ENCODE assay signal across 26 cellular contexts in genomic region chr4:173189117-173189693, GRCh38. TPM values are rescaled to one million over a fixed set of nuclear protein-coding genes. Genes with fewer than 3 reads are reported as not detected.
DNase-seq lines count a peak whose midpoint lies in the region; ATAC-seq, FAIRE-seq and TF ChIP-seq lines count a peak whose summit lies in the region.
"Had no signal": no experiment of that assay in that cellular context is flagged by ENCODE, and none has a peak within 500 bp of the region (broad histone marks: within the 10 kb centered on the region; RNA-seq: fewer than 3 reads in every experiment).

No MANE protein-coding gene starts in this region.

- H4K91ac ChIP-seq in mesenchymal stem cell (ENCODE audit: low read length): no peak overlapping the region

- H3K9ac ChIP-seq in mesenchymal stem cell (ENCODE audit: low read length) (no peak overlapping the region), MM.1S (ENCODE audit: low read length) (no peak overlapping the region)

- no peaks in the 10 kb centered on the region for H3K79me1 ChIP-seq in mesenchymal stem cell (replicated peaks; ENCODE audit: low read length, poor library complexity, severe bottlenecking)

- H2AFZ ChIP-seq in mesenchymal stem cell (ENCODE audit: low read depth, low read length) (no peak overlapping the region), MM.1S (ENCODE audit: low read length) (no peak overlapping the region)

- FAIRE-seq in bronchial epithelial cell (lab: Jason Lieb, UNC) (no peak), H54 (lab: Jason Lieb, UNC) (no peak)
- FAIRE-seq: frontal cortex had no signal

- no peak overlapping the region for H2BK120ac ChIP-seq in mesenchymal stem cell (ENCODE audit: low read depth, low read length)

- no peak overlapping the region for H3K23ac ChIP-seq in mesenchymal stem cell (ENCODE audit: low read length in 2 of 2)

- H3K27me3 ChIP-seq in RWPE2 (ENCODE audit: insufficient read depth, poor library complexity, severe bottlenecking) (no peaks in the 10 kb centered on the region), bronchial epithelial cell (ENCODE audit: control insufficient read depth, insufficient read depth, low read length) (no peaks in the 10 kb centered on the region), mesenchymal stem cell (ENCODE audit: control insufficient read depth in 1 of 2, insufficient read depth in 1 of 2, low read length in 2 of 2) (no peaks in the 10 kb centered on the region), MM.1S (replicated peaks; ENCODE audit: insufficient read depth, low read length) (no peaks in the 10 kb centered on the region)
- H3K27me3 ChIP-seq: tibial nerve had no signal

- no peak overlapping the region for H2BK15ac ChIP-seq in mesenchymal stem cell (ENCODE audit: low read depth, poor library complexity, severe bottlenecking)

- H3K4me3 ChIP-seq in RWPE2 (ENCODE audit: severe bottlenecking) (no peak overlapping the region), bronchial epithelial cell (ENCODE audit: low read depth, low read length) (no peak overlapping the region), mesenchymal stem cell (ENCODE audit: insufficient read depth in 1 of 2, low read depth in 1 of 2, low read length in 2 of 2) (no peak overlapping the region), MM.1S (ENCODE audit: low read length) (no peak overlapping the region)
- H3K4me3 ChIP-seq: left ventricle myocardium inferior, skin epidermis, tibial nerve had no signal

- no peaks in the 10 kb centered on the region for H3F3A ChIP-seq in MM.1S (ENCODE audit: insufficient read depth, low read length)

- no peak overlapping the region for H4K8ac ChIP-seq in mesenchymal stem cell (ENCODE audit: low read length)

- H3K4me2 ChIP-seq in mesenchymal stem cell (ENCODE audit: low read length, poor library complexity, severe bottlenecking) (no peak overlapping the region), MM.1S (ENCODE audit: low read depth, low read length) (no peak overlapping the region)

- no CpG with 5 or more reads among the region's 4 CpGs for WGBS in mesenchymal stem cell

- ATAC-seq in RWPE2 (ENCODE audit: low read depth): peak; percentile 31; the same call in 1 of the 3 replicates
- ATAC-seq: CD8-positive, alpha-beta T cell; naive thymus-derived CD8-positive, alpha-beta T cell had no signal

- H2AK5ac ChIP-seq in mesenchymal stem cell (ENCODE audit: low read length, severe bottlenecking): peak overlapping the region; percentile 29

- no peak for TF ChIP-seq POLR2A in H54 (IDR thresholded peaks at IDR 0.05; ENCODE audit: low read depth, low read length)

- H2BK5ac ChIP-seq in mesenchymal stem cell (ENCODE audit: low read depth, low read length, poor library complexity, severe bottlenecking): no peak overlapping the region

- H3K27ac ChIP-seq in RWPE2 (ENCODE audit: poor library complexity, severe bottlenecking) (no peak overlapping the region), mesenchymal stem cell (ENCODE audit: low read length, poor library complexity, severe bottlenecking) (no peak overlapping the region), MM.1S (ENCODE audit: low read length) (no peak overlapping the region)
- H3K27ac ChIP-seq: left ventricle myocardium inferior, skin epidermis, tibial nerve had no signal

- H2BK12ac ChIP-seq in mesenchymal stem cell (ENCODE audit: low read length in 2 of 2): no peak overlapping the region

- DNase-seq in EH (ENCODE audit: low read depth) (peak; percentile 63), RWPE2 (ENCODE audit: low spot score) (no peak), bronchial epithelial cell (ENCODE audit: low read depth) (peak; percentile 73), mesenchymal stem cell (peak; percentile 23), T-helper 2 cell (no peak), kidney glomerular epithelial cell (lab: John Stamatoyannopoulos, UW) (no peak), MM.1S (no peak), H54 (ENCODE audit: insufficient read length, low spot score) (no peak)
- DNase-seq: activated CD4-positive, alpha-beta memory T cell treated with anti-CD3 and anti-CD28 coated beads, Interleukin-2, amount 10 ng/mL, durations not matched to agents 7 days and 5 days; activated naive CD4-positive, alpha-beta T cell; activated T-cell treated with anti-CD3 and anti-CD28 coated beads for 4 hours; amygdala; CD8-positive, alpha-beta T cell; cerebellar nuclear complex; DMS153; GF-D8; H7; left ventricle myocardium inferior; naive thymus-derived CD8-positive, alpha-beta T cell; NCI-H2081 treated with DMSO at 0.1 percent for 48 hours; NCI-H446; NCI-H82; Right ventricle myocardium superior had no signal

- no peaks in the 10 kb centered on the region for H4K20me1 ChIP-seq in MM.1S (ENCODE audit: insufficient read depth, low read length)

- H3K9me2 ChIP-seq in MM.1S (replicated peaks; ENCODE audit: insufficient read depth, low read length): no peaks in the 10 kb centered on the region

- H3K18ac ChIP-seq in mesenchymal stem cell (ENCODE audit: low read depth in 1 of 2, low read length in 2 of 2): no peak overlapping the region

- H3K4me1 ChIP-seq in RWPE2 (ENCODE audit: insufficient read depth, poor library complexity, severe bottlenecking) (peaks cover 25% of the 10 kb centered on the region), mesenchymal stem cell (ENCODE audit: control insufficient read depth, insufficient read depth, low read depth, low read length) (peaks cover 8% of the 10 kb centered on the region), MM.1S (ENCODE audit: low read length) (peaks cover 9% of the 10 kb centered on the region; the same call in 1 of the 2 replicates)

- no peak overlapping the region for H3K4ac ChIP-seq in mesenchymal stem cell (ENCODE audit: low read depth in 1 of 2, low read length in 2 of 2)

- no peaks in the 10 kb centered on the region for H3K36me3 ChIP-seq in RWPE2 (ENCODE audit: low read depth)
- no peaks in the 10 kb centered on the region for H3K36me3 ChIP-seq in bronchial epithelial cell (ENCODE audit: control insufficient read depth, insufficient read depth, low read length)
- peaks cover 0 to 2% of the 10 kb centered on the region in 2 experiments for H3K36me3 ChIP-seq in mesenchymal stem cell (ENCODE audit: control insufficient read depth in 1 of 2, insufficient read depth in 2 of 2, low read depth in 1 of 2, low read length in 2 of 2)
- H3K36me3 ChIP-seq in MM.1S (replicated peaks; ENCODE audit: insufficient read depth, low read length): no peaks in the 10 kb centered on the region
- H3K36me3 ChIP-seq: left ventricle myocardium inferior, tibial nerve had no signal

- no peak for TF ChIP-seq CTCF in RWPE2 (IDR thresholded peaks at IDR 0.05; ENCODE audit: poor library complexity, severe bottlenecking)
- TF ChIP-seq CTCF in bronchial epithelial cell (IDR thresholded peaks at IDR 0.05; ENCODE audit: insufficient read depth, low read length, severe bottlenecking): no peak
- TF ChIP-seq CTCF in MM.1S (IDR thresholded peaks at IDR 0.05; ENCODE audit: low read length): no peak

- no peaks in the 10 kb centered on the region for H3K9me3 ChIP-seq in RWPE2 (ENCODE audit: severe bottlenecking)
- H3K9me3 ChIP-seq in mesenchymal stem cell (ENCODE audit: control insufficient read depth, low read length): no peaks in the 10 kb centered on the region
- no peaks in the 10 kb centered on the region for H3K9me3 ChIP-seq in MM.1S (replicated peaks; ENCODE audit: insufficient read depth, low read length)
- H3K9me3 ChIP-seq: left ventricle myocardium inferior, tibial nerve had no signal

- H3K14ac ChIP-seq in mesenchymal stem cell (ENCODE audit: low read length in 2 of 2): no peak overlapping the region

- peaks cover 21% of the 10 kb centered on the region; the same call in 1 of the 2 replicates for H3K79me2 ChIP-seq in MM.1S (ENCODE audit: low read length)

RNA-seq across cellular contexts. Expression of gene GALNT7, which starts 20.6 kb away (rescaled TPM):
- 24.7 and 37.1 TPM in 2 replicates for total RNA-seq in bronchial epithelial cell
- polyA plus RNA-seq in mesenchymal stem cell (2013, experiment 1 of 2): 20.9 TPM
- 21.9 TPM for polyA plus RNA-seq in mesenchymal stem cell (2013, experiment 2 of 2)

Comparison
In these comparisons a context has a peak if more than half of its experiments do, and no peak if none do; other contexts are left out.
1. DNase-seq: peak in EH (single experiment), bronchial epithelial cell (single experiment) and mesenchymal stem cell (single experiment); none in RWPE2 (single experiment), T-helper 2 cell (0 of 5), kidney glomerular epithelial cell (single experiment), MM.1S (single experiment) and H54 (single experiment).